Comparison of ENCODE assay signal across 26 cellular contexts in genomic region chr17:39246274-39246673, GRCh38. TPM values are rescaled to one million over a fixed set of nuclear protein-coding genes. Genes with fewer than 3 reads are reported as not detected.
A peak's percentile ranks its signal among the peaks of the same experiment; 100 is the strongest.
DNase-seq lines count a peak whose midpoint lies in the region; ATAC-seq and TF ChIP-seq lines count a peak whose summit lies in the region.
"Had no signal": no experiment of that assay in that cellular context is flagged by ENCODE, and none has a peak within 500 bp of the region (broad histone marks: within the 10 kb centered on the region; RNA-seq: fewer than 3 reads in every experiment).

No MANE protein-coding gene starts in this region.

- H3K4me1 Mint-ChIP-seq in HFFc6 (ENCODE audit: low read depth), result no peaks in the 10 kb centered on the region
- peaks cover 23% of the 10 kb centered on the region for H3K4me1 Mint-ChIP-seq in stimulated activated naive CD8-positive, alpha-beta T cell treated with anti-CD3 and anti-CD28 coated beads, Interleukin-15, amount 100 ng/mL, for 72 hours

- TF ChIP-seq CTCF in HFFc6 (IDR thresholded peaks at IDR 0.05), result peak; percentile 45
- TF ChIP-seq CTCF in choroid plexus epithelial cell (conservative IDR thresholded peaks at IDR 0.05; ENCODE audit: low read depth, low read length), result peak; percentile 26
- TF ChIP-seq CTCF in retinal pigment epithelial cell (conservative IDR thresholded peaks at IDR 0.05; ENCODE audit: low read depth, low read length), result peak; percentile 17

- peak; percentile 52 for DNase-seq in activated CD8-positive, alpha-beta memory T cell treated with anti-CD3 and anti-CD28 coated beads for 24 hours
- DNase-seq in activated CD8-positive, alpha-beta memory T cell treated with anti-CD3 and anti-CD28 coated beads, Interleukin-2, amount 50 U/mL, for 48 hours, result no peak
- DNase-seq in HFFc6 (no peak), choroid plexus epithelial cell (ENCODE audit: low read depth) (no peak), retinal pigment epithelial cell (ENCODE audit: low read depth) (no peak)
- no peak for DNase-seq in activated CD4-positive, CD25-positive, alpha-beta regulatory T cell treated with anti-CD3 and anti-CD28 coated beads, Interleukin-2, amount 50 U/mL, for 72 hours
- no peak for DNase-seq in stimulated activated naive CD8-positive, alpha-beta T cell treated with anti-CD3 and anti-CD28 coated beads, Interleukin-15, amount 100 ng/mL, for 72 hours
- DNase-seq: activated CD4-positive, alpha-beta T cell treated with anti-CD3 and anti-CD28 coated beads for 4 hours; cerebellar nuclear complex; effector CD4-positive, alpha-beta T cell; foreskin melanocyte; Karpas-422; mesenchymal stem cell; NCI-H1694 treated with DMSO at 0.1 percent for 48 hours; NCI-H2227 treated with DMSO at 0.1 percent for 48 hours; NCI-H69; stimulated activated CD4-positive, alpha-beta T cell treated with anti-CD3 and anti-CD28 coated beads, Interleukin-2, amount 100 ng/mL, for 48 hours had no signal

- H3K9me3 Mint-ChIP-seq in HFFc6, result no peaks in the 10 kb centered on the region
- no peaks in the 10 kb centered on the region for H3K9me3 Mint-ChIP-seq in stimulated activated naive CD8-positive, alpha-beta T cell treated with anti-CD3 and anti-CD28 coated beads, Interleukin-15, amount 100 ng/mL, for 72 hours
- H3K9me3 Mint-ChIP-seq: stimulated activated effector memory CD8-positive, alpha-beta T cell treated with anti-CD3 and anti-CD28 coated beads, Interleukin-12 subunit alpha, Interleukin-12 subunit beta, amount 100 ng/mL, for 72 hours had no signal

- H3K27me3 Mint-ChIP-seq in HFFc6 (ENCODE audit: insufficient read depth), result peaks cover 2% of the 10 kb centered on the region
- H3K27me3 Mint-ChIP-seq in stimulated activated naive CD8-positive, alpha-beta T cell treated with anti-CD3 and anti-CD28 coated beads, Interleukin-15, amount 100 ng/mL, for 72 hours, result no peaks in the 10 kb centered on the region
- H3K27me3 Mint-ChIP-seq: activated naive CD8-positive, alpha-beta T cell had no signal

- ATAC-seq in stimulated activated naive CD8-positive, alpha-beta T cell treated with anti-CD3 and anti-CD28 coated beads, Interleukin-15, amount 100 ng/mL, for 72 hours, result no peak
- ATAC-seq in HG02938 (IDR thresholded peaks at IDR 0.05; ENCODE audit: unreplicated experiment), result no peak
- ATAC-seq: stimulated activated effector memory CD8-positive, alpha-beta T cell treated with anti-CD3 and anti-CD28 coated beads, Interleukin-12 subunit alpha, Interleukin-12 subunit beta, amount 100 ng/mL, for 72 hours had no signal

- H3K36me3 Mint-ChIP-seq in HFFc6 (ENCODE audit: low read depth), result no peaks in the 10 kb centered on the region
- H3K36me3 Mint-ChIP-seq: activated naive CD8-positive, alpha-beta T cell had no signal

- no peak overlapping the region for H3K4me3 Mint-ChIP-seq in HFFc6
- no peak overlapping the region for H3K4me3 Mint-ChIP-seq in stimulated activated naive CD8-positive, alpha-beta T cell treated with anti-CD3 and anti-CD28 coated beads, Interleukin-15, amount 100 ng/mL, for 72 hours
- H3K4me3 Mint-ChIP-seq: activated naive CD8-positive, alpha-beta T cell; stimulated activated effector memory CD8-positive, alpha-beta T cell treated with anti-CD3 and anti-CD28 coated beads, Interleukin-12 subunit alpha, Interleukin-12 subunit beta, amount 100 ng/mL, for 72 hours had no signal

- H3K27ac Mint-ChIP-seq in HFFc6, result no peak overlapping the region
- H3K27ac Mint-ChIP-seq in stimulated activated naive CD8-positive, alpha-beta T cell treated with anti-CD3 and anti-CD28 coated beads, Interleukin-15, amount 100 ng/mL, for 72 hours, result no peak overlapping the region
- H3K27ac Mint-ChIP-seq: activated naive CD8-positive, alpha-beta T cell; stimulated activated effector memory CD8-positive, alpha-beta T cell treated with anti-CD3 and anti-CD28 coated beads, Interleukin-12 subunit alpha, Interleukin-12 subunit beta, amount 100 ng/mL, for 72 hours had no signal

- H3K4me3 ChIP-seq in choroid plexus epithelial cell (ENCODE audit: low read depth, low read length) (no peak overlapping the region), retinal pigment epithelial cell (ENCODE audit: low read length) (no peak overlapping the region)
- H3K4me3 ChIP-seq: ascending aorta; BLaER1 treated with 17β-estradiol and CSF1 and Interleukin-3, amounts not matched to agents 10 nM and 100 nM; suprapubic skin had no signal

RNA-seq across cellular contexts. Expression of gene STAC2, which starts 20.5 kb away (rescaled TPM):
- not detected for total RNA-seq in HFFc6 (2021; fragmentation: NEBNext Ultra II Directional; extraction: Animal tissue kit (Norgen Biotek cat#: 25700))
- total RNA-seq: epithelial cell of proximal tubule; HT1080; T-helper 1 cell treated with Interleukin-12 subunit alpha and Interleukin-12 subunit beta and Interleukin-4 antibody, amounts not matched to agents 30 ng/mL and 1 ng/mL, for 36 hours had no signal

RNA-seq across cellular contexts. Expression of gene RPL19, which starts 46.2 kb away (rescaled TPM):
- 1,000 to 10,000 TPM; 1,574 to 1,911 (median 1,762) TPM for total RNA-seq in HFFc6 (2021; fragmentation: NEBNext Ultra II Directional; extraction: Animal tissue kit (Norgen Biotek cat#: 25700))

RNA-seq across cellular contexts. Expression of gene CACNB1, which starts 48.8 kb away (rescaled TPM):
- 1 to 10 TPM; 5.1 to 7.0 (median 6.1) TPM for total RNA-seq in HFFc6 (2021; fragmentation: NEBNext Ultra II Directional; extraction: Animal tissue kit (Norgen Biotek cat#: 25700))
